Comparison of ENCODE assay signal across 9 cellular contexts in the genomic region with DNA sequence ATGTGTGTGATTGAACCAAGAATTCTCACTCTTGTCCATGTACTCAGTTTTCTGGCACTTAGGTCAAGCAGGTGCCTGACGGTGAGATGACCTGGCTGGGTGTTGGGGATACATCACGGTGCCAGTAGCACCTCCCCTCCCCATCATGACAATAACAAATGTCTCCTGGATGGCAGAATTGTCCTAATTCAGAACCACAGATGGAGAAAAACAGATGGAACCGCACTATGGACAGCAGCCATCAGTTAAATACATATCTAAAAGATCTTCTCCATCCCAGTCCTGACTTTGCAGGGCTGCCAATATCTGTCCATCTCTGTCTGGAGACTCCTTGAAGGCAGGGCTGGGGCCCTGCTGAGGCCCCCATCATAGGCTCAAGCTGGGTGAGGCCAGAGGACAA.
"Had no signal": no experiment of that assay in that cellular context is flagged by ENCODE, and none has a peak within 500 bp of the region (broad histone marks: within the 10 kb centered on the region; RNA-seq: fewer than 3 reads in every experiment).

No MANE protein-coding gene starts in this region.

- H3K4me3 ChIP-seq: GM23248 had no signal

- H3K27ac Mint-ChIP-seq: HFFc6 had no signal

- H3K4me3 Mint-ChIP-seq: H9, HFFc6 had no signal

- DNase-seq: GM23248, GOT3, H9, HCEC 1CT, HFFc6, IMR-90, KBM-7 had no signal

- H3K4me2 ChIP-seq: KMS-11 had no signal

- H3K4me1 Mint-ChIP-seq: H9 had no signal

- H2AFZ ChIP-seq: GM23248 had no signal

- H3K27ac ChIP-seq: GM23248, HL-60, KMS-11 had no signal
